11 cellular contexts compared by ENCODE assay signal in genomic region chr11:64342869-64343739, GRCh38. TPM values are rescaled to one million over a fixed set of nuclear protein-coding genes. Genes with fewer than 3 reads are reported as not detected.
A peak's percentile ranks its signal among the peaks of the same experiment; 100 is the strongest.
DNase-seq lines count a peak whose midpoint lies in the region; ATAC-seq and TF ChIP-seq lines count a peak whose summit lies in the region.
"Had no signal": no experiment of that assay in that cellular context is flagged by ENCODE, and none has a peak within 500 bp of the region (broad histone marks: within the 10 kb centered on the region; RNA-seq: fewer than 3 reads in every experiment).

No MANE protein-coding gene starts in this region.

- no peaks in the 10 kb centered on the region for H3K9me3 ChIP-seq in iPS-15b (ENCODE audit: control insufficient read depth, insufficient read depth, low read length)

- H3K9me3 Mint-ChIP-seq in WTC11, result no peaks in the 10 kb centered on the region
- no peaks in the 10 kb centered on the region for H3K9me3 Mint-ChIP-seq in stimulated activated naive CD8-positive, alpha-beta T cell treated with anti-CD3 and anti-CD28 coated beads, Interleukin-15, amount 100 ng/mL, for 72 hours
- H3K9me3 Mint-ChIP-seq: activated T-helper 2 cell treated with anti-CD3 and anti-CD28 coated beads, Interferon-gamma antibody, Interleukin-2, Interleukin-4, amounts not matched to agents 10 μg/mL and 5 μg/mL and 100 μg/mL, durations not matched to agents 14 hours and 24 hours and 36 hours; neural crest cell had no signal

- DNase-seq in NCI-H1417 (lab: John Stamatoyannopoulos, UW) (peak in 2 of 3 experiments; percentile 47 to 77), NCI-H1417 treated with DMSO at 0.1 percent for 48 hours (lab: John Stamatoyannopoulos, UW) (no peak), WTC11 (ENCODE audit: low spot score) (no peak)
- no peak for DNase-seq in stimulated activated naive CD8-positive, alpha-beta T cell treated with anti-CD3 and anti-CD28 coated beads, Interleukin-15, amount 100 ng/mL, for 72 hours
- no peak for DNase-seq in activated CD4-positive, alpha-beta T cell treated with anti-CD3 and anti-CD28 coated beads, Interleukin-2, amount 50 U/mL, for 4 hours

- H3K27me3 ChIP-seq in iPS-15b (ENCODE audit: control insufficient read depth, insufficient read depth, low read length), result peaks cover 3% of the 10 kb centered on the region
- H3K27me3 ChIP-seq: SJSA1 had no signal

- no peak for TF ChIP-seq CTCF in WTC11 (IDR thresholded peaks at IDR 0.05)

- H3K36me3 ChIP-seq in iPS-15b (ENCODE audit: control insufficient read depth, insufficient read depth, low read length), result peaks cover 7% of the 10 kb centered on the region
- H3K36me3 ChIP-seq: SJSA1 had no signal

- H3K4me3 ChIP-seq in iPS-15b (ENCODE audit: low read depth, low read length), result peak overlapping the region; percentile 53

- ATAC-seq in WTC11 (peak; percentile 5), HG03442 (IDR thresholded peaks at IDR 0.05; ENCODE audit: unreplicated experiment) (no peak), HG02981 (IDR thresholded peaks at IDR 0.05; ENCODE audit: unreplicated experiment) (no peak)
- ATAC-seq in stimulated activated naive CD8-positive, alpha-beta T cell treated with anti-CD3 and anti-CD28 coated beads, Interleukin-15, amount 100 ng/mL, for 72 hours, result no peak

- H3K9ac ChIP-seq in iPS-15b (ENCODE audit: low read depth, low read length), result no peak overlapping the region

- POLR2A ChIA-PET in WTC11 (lab: Charles Lee), result interaction anchor here (1.0 to 1.5 kb wide), 4 partner anchors 12 to 39 kb away, joined by 3 to 14 read pairs (median 6); partner anchors contain the start of genes ESRRA, PRDX5 and TRMT112

- H3K4me1 Mint-ChIP-seq in WTC11, result peaks cover 24% of the 10 kb centered on the region
- H3K4me1 Mint-ChIP-seq in stimulated activated naive CD8-positive, alpha-beta T cell treated with anti-CD3 and anti-CD28 coated beads, Interleukin-15, amount 100 ng/mL, for 72 hours, result peaks cover 59% of the 10 kb centered on the region

- peaks cover 6% of the 10 kb centered on the region for H3K4me1 ChIP-seq in iPS-15b (ENCODE audit: control insufficient read depth, insufficient read depth, low read length)

- no peaks in the 10 kb centered on the region for H3K36me3 Mint-ChIP-seq in WTC11

- peak overlapping the region; percentile 69 for H3K4me3 Mint-ChIP-seq in WTC11
- peak overlapping the region; percentile 20 to 55 for H3K4me3 Mint-ChIP-seq in stimulated activated naive CD8-positive, alpha-beta T cell treated with anti-CD3 and anti-CD28 coated beads, Interleukin-15, amount 100 ng/mL, for 72 hours
- H3K4me3 Mint-ChIP-seq: neural crest cell had no signal

- H3K27me3 Mint-ChIP-seq in WTC11 (ENCODE audit: low read depth), result peaks cover 28% of the 10 kb centered on the region
- H3K27me3 Mint-ChIP-seq in stimulated activated naive CD8-positive, alpha-beta T cell treated with anti-CD3 and anti-CD28 coated beads, Interleukin-15, amount 100 ng/mL, for 72 hours, result no peaks in the 10 kb centered on the region

- no peak overlapping the region for H3K27ac Mint-ChIP-seq in WTC11
- H3K27ac Mint-ChIP-seq in stimulated activated naive CD8-positive, alpha-beta T cell treated with anti-CD3 and anti-CD28 coated beads, Interleukin-15, amount 100 ng/mL, for 72 hours, result peak overlapping the region in 1 of 2 donors; percentile 59
- H3K27ac Mint-ChIP-seq: activated T-helper 2 cell treated with anti-CD3 and anti-CD28 coated beads, Interferon-gamma antibody, Interleukin-2, Interleukin-4, amounts not matched to agents 10 μg/mL and 5 μg/mL and 100 μg/mL, durations not matched to agents 14 hours and 24 hours and 36 hours had no signal

- CTCF ChIA-PET in WTC11 (lab: Charles Lee), result interaction anchor here (0.6 to 13.9 kb wide), 33 partner anchors 10 to 481 kb away, joined by 3 to 437 read pairs (median 7); partner anchors contain the start of genes CATSPERZ, ESRRA, FKBP2 and PRDX5

TF ChIP-seq in WTC11, 78 proteins besides CTCF, POLR2A, EP300 and RAD21:
- TF ChIP-seq ZSCAN18 (CRISPR knock-in tag; IDR thresholded peaks at IDR 0.05) (no peak), SOX15 (CRISPR knock-in tag; IDR thresholded peaks at IDR 0.05) (no peak), ZNF416 (CRISPR knock-in tag; IDR thresholded peaks at IDR 0.05) (no peak), FOXJ3 (CRISPR knock-in tag; IDR thresholded peaks at IDR 0.05; ENCODE audit: borderline replicate concordance) (no peak), ELF4 (CRISPR knock-in tag; IDR thresholded peaks at IDR 0.05; ENCODE audit: low read depth) (no peak), RELA (CRISPR knock-in tag; IDR thresholded peaks at IDR 0.05; ENCODE audit: borderline replicate concordance) (no peak), STAT6 (CRISPR knock-in tag; conservative IDR thresholded peaks at IDR 0.05; ENCODE audit: low read depth) (no peak), CREM (CRISPR knock-in tag; IDR thresholded peaks at IDR 0.05) (no peak), ZNF263 (CRISPR knock-in tag; IDR thresholded peaks at IDR 0.05; ENCODE audit: low read depth) (no peak), MXD4 (CRISPR knock-in tag; IDR thresholded peaks at IDR 0.05; ENCODE audit: borderline replicate concordance) (no peak), AFF4 (CRISPR knock-in tag; IDR thresholded peaks at IDR 0.05; ENCODE audit: borderline replicate concordance) (no peak)
- TF ChIP-seq, protein P1, sequence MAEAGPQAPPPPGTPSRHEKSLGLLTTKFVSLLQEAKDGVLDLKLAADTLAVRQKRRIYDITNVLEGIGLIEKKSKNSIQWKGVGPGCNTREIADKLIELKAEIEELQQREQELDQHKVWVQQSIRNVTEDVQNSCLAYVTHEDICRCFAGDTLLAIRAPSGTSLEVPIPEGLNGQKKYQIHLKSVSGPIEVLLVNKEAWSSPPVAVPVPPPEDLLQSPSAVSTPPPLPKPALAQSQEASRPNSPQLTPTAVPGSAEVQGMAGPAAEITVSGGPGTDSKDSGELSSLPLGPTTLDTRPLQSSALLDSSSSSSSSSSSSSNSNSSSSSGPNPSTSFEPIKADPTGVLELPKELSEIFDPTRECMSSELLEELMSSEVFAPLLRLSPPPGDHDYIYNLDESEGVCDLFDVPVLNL (CRISPR knock-in tag; IDR thresholded peaks at IDR 0.05; ENCODE audit: borderline replicate concordance, low read depth), result no peak

RNA-seq across cellular contexts. Expression of gene CCDC88B, which starts 3.1 kb away (rescaled TPM):
- total RNA-seq in WTC11 (2021), result 17.0 to 22.0 TPM (median 19.9 TPM) in 3 replicates

RNA-seq across cellular contexts. Expression of gene RPS6KA4, which starts 15.9 kb away (rescaled TPM):
- total RNA-seq in WTC11 (2021), result 16.8 to 18.3 TPM (median 18.3 TPM) in 3 replicates

RNA-seq across cellular contexts. Expression of gene PRDX5, which starts 25.2 kb away (rescaled TPM):
- total RNA-seq in WTC11 (2021), result 255 to 293 TPM (median 282 TPM) in 3 replicates

RNA-seq across cellular contexts. Expression of gene TRMT112, which starts 25.7 kb away (rescaled TPM):
- 285 to 321 TPM (median 314 TPM) in 3 replicates for total RNA-seq in WTC11 (2021)

RNA-seq across cellular contexts. Expression of gene ESRRA, which starts 37.8 kb away (rescaled TPM):
- 56.3 to 81.9 TPM (median 59.1 TPM) in 3 replicates for total RNA-seq in WTC11 (2021)

Comparison
In these comparisons a context has a peak if more than half of its experiments do, and no peak if none do; other contexts are left out.
1. DNase-seq: peak in NCI-H1417 (2 of 3); none in NCI-H1417 treated with DMSO at 0.1 percent for 48 hours (single experiment), WTC11 (single experiment), stimulated activated naive CD8-positive, alpha-beta T cell treated with anti-CD3 and anti-CD28 coated beads, Interleukin-15, amount 100 ng/mL, for 72 hours (0 of 2) and activated CD4-positive, alpha-beta T cell treated with anti-CD3 and anti-CD28 coated beads, Interleukin-2, amount 50 U/mL, for 4 hours (0 of 2).